9 cellular contexts compared by ENCODE assay signal in genomic region chr1:223707270-223708000, GRCh38. TPM values are rescaled to one million over a fixed set of nuclear protein-coding genes. Genes with fewer than 3 reads are reported as not detected.
DNase-seq lines count a peak whose midpoint lies in the region; ATAC-seq and TF ChIP-seq lines count a peak whose summit lies in the region.
"Had no signal": no experiment of that assay in that cellular context is flagged by ENCODE, and none has a peak within 500 bp of the region (broad histone marks: within the 10 kb centered on the region; RNA-seq: fewer than 3 reads in every experiment).

No MANE protein-coding gene starts in this region.

- peaks cover 43% of the 10 kb centered on the region for H3K4me1 ChIP-seq in A673 (ENCODE audit: insufficient read depth, low read length, poor library complexity, severe bottlenecking)

- H3K4me3 ChIP-seq in A673 (ENCODE audit: low read depth, low read length, poor library complexity, severe bottlenecking), result no peak overlapping the region

- peak; percentile 80 for ATAC-seq in left ventricle myocardium superior
- ATAC-seq in stimulated activated effector memory CD8-positive, alpha-beta T cell treated with anti-CD3 and anti-CD28 coated beads, Interleukin-12 subunit alpha, Interleukin-12 subunit beta, amount 100 ng/mL, for 72 hours, result no peak
- no peak for ATAC-seq in GM19328 (IDR thresholded peaks at IDR 0.05; ENCODE audit: unreplicated experiment)
- ATAC-seq in GM18867 (IDR thresholded peaks at IDR 0.05; ENCODE audit: unreplicated experiment), result no peak

- no peaks in the 10 kb centered on the region for H3K9me3 ChIP-seq in A673 (ENCODE audit: low read depth, low read length, poor library complexity, severe bottlenecking)

- peaks cover 65% of the 10 kb centered on the region for H3K4me1 Mint-ChIP-seq in stimulated activated effector memory CD8-positive, alpha-beta T cell treated with anti-CD3 and anti-CD28 coated beads, Interleukin-12 subunit alpha, Interleukin-12 subunit beta, amount 100 ng/mL, for 72 hours

- no peak for TF ChIP-seq CTCF in A673 (conservative IDR thresholded peaks at IDR 0.05; ENCODE audit: low read depth, low read length)

- no peaks in the 10 kb centered on the region for H3K36me3 Mint-ChIP-seq in stimulated activated effector memory CD8-positive, alpha-beta T cell treated with anti-CD3 and anti-CD28 coated beads, Interleukin-12 subunit alpha, Interleukin-12 subunit beta, amount 100 ng/mL, for 72 hours

- CTCF ChIA-PET in A673 (lab: Charles Lee), result interaction anchor here (1.3 kb wide), 1 partner anchor 9 kb away, joined by 3 read pairs; no protein-coding TSS in a partner anchor

- H3K9me3 Mint-ChIP-seq in stimulated activated effector memory CD8-positive, alpha-beta T cell treated with anti-CD3 and anti-CD28 coated beads, Interleukin-12 subunit alpha, Interleukin-12 subunit beta, amount 100 ng/mL, for 72 hours, result no peaks in the 10 kb centered on the region

- peak overlapping the region; percentile 1 for H3K27ac Mint-ChIP-seq in stimulated activated effector memory CD8-positive, alpha-beta T cell treated with anti-CD3 and anti-CD28 coated beads, Interleukin-12 subunit alpha, Interleukin-12 subunit beta, amount 100 ng/mL, for 72 hours

- POLR2A ChIA-PET in A673 (lab: Charles Lee; ENCODE audit: low non-redundant PET), result no interaction called here

- no peak overlapping the region for H3K4me3 Mint-ChIP-seq in stimulated activated effector memory CD8-positive, alpha-beta T cell treated with anti-CD3 and anti-CD28 coated beads, Interleukin-12 subunit alpha, Interleukin-12 subunit beta, amount 100 ng/mL, for 72 hours

- intact Hi-C loops in A673 (cut with micrococcal nuclease; ENCODE audit: unreplicated experiment), result no loop called here
- intact Hi-C loops in left ventricle myocardium superior (cut with micrococcal nuclease), result no loop called here

- DNase-seq in A673 (ENCODE audit: low spot score) (peak; percentile 53), HT-29 (ENCODE audit: low spot score) (peak; percentile 88), T1000 (lab: John Stamatoyannopoulos, UW) (peak; percentile 86), left ventricle myocardium superior (peak; percentile 60), COR-L47 (lab: John Stamatoyannopoulos, UW) (no peak)
- no peak for DNase-seq in stimulated activated effector memory CD8-positive, alpha-beta T cell treated with anti-CD3 and anti-CD28 coated beads, Interleukin-12 subunit alpha, Interleukin-12 subunit beta, amount 100 ng/mL, for 72 hours (ENCODE audit: low spot score in 2 of 2)

- H3K27me3 ChIP-seq in A673 (replicated peaks; ENCODE audit: insufficient read depth, low read depth, low read length, poor library complexity), result no peaks in the 10 kb centered on the region

- no TSS peak for BruUV-seq in A673 (replicated peaks; lab: Mats Ljungman, UMichigan)

- no peaks in the 10 kb centered on the region for H3K36me3 ChIP-seq in A673 (ENCODE audit: insufficient read depth, low read length, poor library complexity, severe bottlenecking)

- peak overlapping the region; percentile 30 for H3K27ac ChIP-seq in A673 (ENCODE audit: low read depth, low read length, poor library complexity, severe bottlenecking)

RNA-seq across cellular contexts. Expression of gene CAPN2, which starts 4.9 kb away (rescaled TPM):
- total RNA-seq in A673 (2021) (131 and 137 TPM in 2 replicates), left ventricle myocardium superior (76.9 TPM)
- total RNA-seq in HT-29 (2014; rRNA removed; shearing (Covaris generic)), result 101 and 121 TPM in 2 replicates

RNA-seq across cellular contexts. Expression of gene CAPN8, which starts 41.9 kb away (rescaled TPM):
- not detected in 2 replicates for total RNA-seq in A673 (2021)
- 50.6 and 71.9 TPM in 2 replicates for total RNA-seq in HT-29 (2014; rRNA removed; shearing (Covaris generic))
- total RNA-seq in left ventricle myocardium superior, result not detected
- total RNA-seq: subcutaneous adipose tissue had no signal

Comparison
In these comparisons a context has a peak if more than half of its experiments do, and no peak if none do; other contexts are left out.
1. DNase-seq: peak in A673 (single experiment), HT-29 (single experiment), T1000 (single experiment) and left ventricle myocardium superior (single experiment); none in stimulated activated effector memory CD8-positive, alpha-beta T cell treated with anti-CD3 and anti-CD28 coated beads, Interleukin-12 subunit alpha, Interleukin-12 subunit beta, amount 100 ng/mL, for 72 hours (0 of 2) and COR-L47 (single experiment).
2. RNA of gene CAPN8, which starts 41.9 kb away (total RNA-seq): 50.6 to 71.9 TPM in HT-29; not detected in A673 and not detected in left ventricle myocardium superior (single experiment); every median in the first group is over 10 times any median in the second.